Comparison of ENCODE assay signal across 25 cellular contexts in genomic region chr7:50749908-50750307, GRCh38. TPM values are rescaled to one million over a fixed set of nuclear protein-coding genes. Genes with fewer than 3 reads are reported as not detected.
DNase-seq lines count a peak whose midpoint lies in the region; ATAC-seq and TF ChIP-seq lines count a peak whose summit lies in the region.
"Had no signal": no experiment of that assay in that cellular context is flagged by ENCODE, and none has a peak within 500 bp of the region (broad histone marks: within the 10 kb centered on the region; RNA-seq: fewer than 3 reads in every experiment).

No MANE protein-coding gene starts in this region.

- H3K27me3 ChIP-seq in BLaER1 (no peaks in the 10 kb centered on the region), GM23338 (ENCODE audit: insufficient read depth) (no peaks in the 10 kb centered on the region)
- no peaks in the 10 kb centered on the region for H3K27me3 ChIP-seq in CD8-positive, alpha-beta memory T cell (ENCODE audit: insufficient read depth, low read length, poor library complexity, severe bottlenecking)

- no peak overlapping the region for H3K4me3 ChIP-seq in BLaER1
- no peak overlapping the region for H3K4me3 ChIP-seq in GM23338
- no peak overlapping the region for H3K4me3 ChIP-seq in CD8-positive, alpha-beta memory T cell (ENCODE audit: low read length)
- H3K4me3 ChIP-seq: A549, GM12878 had no signal

- H3K9me2 ChIP-seq in GM23338 (ENCODE audit: insufficient read depth), result peaks cover 7% of the 10 kb centered on the region; the same call in 1 of the 2 replicates

- intact Hi-C loops in activated T-helper 2 cell treated with anti-CD3 and anti-CD28 coated beads, Interferon-gamma antibody, Interleukin-2, Interleukin-4, amounts not matched to agents 10 μg/mL and 5 μg/mL and 100 μg/mL, durations not matched to agents 14 hours and 24 hours and 36 hours (cut with micrococcal nuclease), result no loop called here

- no peaks in the 10 kb centered on the region for H3F3A ChIP-seq in GM23338 (replicated peaks; ENCODE audit: low read depth)

- no peak for DNase-seq in GM23338 (ENCODE audit: low spot score)
- DNase-seq in amniotic epithelial cell (ENCODE audit: low read depth), result peak; percentile 31
- peak in 1 of 2 experiments; percentile 56 for DNase-seq in mesothelial cell of epicardium (ENCODE audit: low spot score in 2 of 2, unreplicated experiment in 2 of 2)
- no peak for DNase-seq in NCI-H187 treated with DMSO at 0.1 percent for 48 hours (lab: John Stamatoyannopoulos, UW)
- DNase-seq in effector CD8-positive, alpha-beta T cell (lab: John Stamatoyannopoulos, UW), result no peak
- DNase-seq in activated T-helper 2 cell treated with anti-CD3 and anti-CD28 coated beads, Interferon-gamma antibody, Interleukin-2, Interleukin-4, amounts not matched to agents 10 μg/mL and 5 μg/mL and 100 μg/mL, durations not matched to agents 14 hours and 24 hours and 36 hours (ENCODE audit: low spot score), result no peak
- no peak for DNase-seq in CD8-positive, alpha-beta memory T cell
- DNase-seq: AML-193; CD4-positive, alpha-beta T cell; CD8-positive, alpha-beta T cell; COR-L47; DMS 273 treated with DMSO at 0.1 percent for 48 hours; DMS153; DMS53; DMS79; DND-41; EL; GDM1 had no signal

- H3K4me1 Mint-ChIP-seq in GM23338 (peaks cover 65% of the 10 kb centered on the region), mesothelial cell of epicardium (peaks cover 41% of the 10 kb centered on the region)
- no peaks in the 10 kb centered on the region for H3K4me1 Mint-ChIP-seq in activated T-helper 2 cell treated with anti-CD3 and anti-CD28 coated beads, Interferon-gamma antibody, Interleukin-2, Interleukin-4, amounts not matched to agents 10 μg/mL and 5 μg/mL and 100 μg/mL, durations not matched to agents 14 hours and 24 hours and 36 hours (ENCODE audit: low read depth)
- H3K4me1 Mint-ChIP-seq in CD8-positive, alpha-beta memory T cell, result peaks cover 0 to 2% (median 0%) of the 10 kb centered on the region in 3 donors
- H3K4me1 Mint-ChIP-seq: B cell had no signal

- H3K27ac ChIP-seq in BLaER1, result peak overlapping the region; percentile 54
- peak overlapping the region; percentile 19; the same call in 1 of the 2 replicates for H3K27ac ChIP-seq in GM23338 (ENCODE audit: low read depth)
- H3K27ac ChIP-seq in CD8-positive, alpha-beta memory T cell (ENCODE audit: low read depth, low read length), result no peak overlapping the region
- H3K27ac ChIP-seq: 22Rv1, A549, C4-2B had no signal

- H3K4me1 ChIP-seq in BLaER1 (peaks cover 99% of the 10 kb centered on the region), GM23338 (ENCODE audit: insufficient read depth) (peaks cover 30% of the 10 kb centered on the region)
- H3K4me1 ChIP-seq in CD8-positive, alpha-beta memory T cell (ENCODE audit: insufficient read depth, low read length), result no peaks in the 10 kb centered on the region
- H3K4me1 ChIP-seq: A549 had no signal

- H2AFZ ChIP-seq in GM23338, result no peak overlapping the region

- H3K4me3 Mint-ChIP-seq in GM23338 (no peak overlapping the region), mesothelial cell of epicardium (no peak overlapping the region)
- no peak overlapping the region for H3K4me3 Mint-ChIP-seq in activated T-helper 2 cell treated with anti-CD3 and anti-CD28 coated beads, Interferon-gamma antibody, Interleukin-2, Interleukin-4, amounts not matched to agents 10 μg/mL and 5 μg/mL and 100 μg/mL, durations not matched to agents 14 hours and 24 hours and 36 hours (ENCODE audit: low read depth)
- H3K4me3 Mint-ChIP-seq in CD8-positive, alpha-beta memory T cell, result no peak overlapping the region
- H3K4me3 Mint-ChIP-seq: B cell; CD4-positive, alpha-beta T cell; CD8-positive, alpha-beta T cell had no signal

- H3K36me3 Mint-ChIP-seq in GM23338 (ENCODE audit: low read depth), result peaks cover 60% of the 10 kb centered on the region
- H3K36me3 Mint-ChIP-seq in mesothelial cell of epicardium, result peaks cover 3% of the 10 kb centered on the region
- H3K36me3 Mint-ChIP-seq in activated T-helper 2 cell treated with anti-CD3 and anti-CD28 coated beads, Interferon-gamma antibody, Interleukin-2, Interleukin-4, amounts not matched to agents 10 μg/mL and 5 μg/mL and 100 μg/mL, durations not matched to agents 14 hours and 24 hours and 36 hours (ENCODE audit: low read depth), result no peaks in the 10 kb centered on the region
- H3K36me3 Mint-ChIP-seq in CD8-positive, alpha-beta memory T cell, result peaks cover 0 to 2% (median 0%) of the 10 kb centered on the region in 3 donors
- H3K36me3 Mint-ChIP-seq: CD8-positive, alpha-beta T cell had no signal

- no peak overlapping the region; the same call in 1 of the 2 replicates for H3K9ac ChIP-seq in BLaER1

- TF ChIP-seq CTCF in GM23338 (conservative IDR thresholded peaks at IDR 0.05; ENCODE audit: low read depth in 2 of 2) (no peak), mesothelial cell of epicardium (IDR thresholded peaks at IDR 0.05; ENCODE audit: unreplicated experiment) (no peak)

- POLR2A ChIA-PET in CD8-positive, alpha-beta memory T cell (lab: Charles Lee), result no interaction called here

- H3K27me3 Mint-ChIP-seq in GM23338 (ENCODE audit: insufficient read depth, low read depth, poor library complexity) (peaks cover 11% of the 10 kb centered on the region), mesothelial cell of epicardium (ENCODE audit: low read depth) (no peaks in the 10 kb centered on the region)
- H3K27me3 Mint-ChIP-seq in activated T-helper 2 cell treated with anti-CD3 and anti-CD28 coated beads, Interferon-gamma antibody, Interleukin-2, Interleukin-4, amounts not matched to agents 10 μg/mL and 5 μg/mL and 100 μg/mL, durations not matched to agents 14 hours and 24 hours and 36 hours (ENCODE audit: low read depth), result no peaks in the 10 kb centered on the region
- H3K27me3 Mint-ChIP-seq in CD8-positive, alpha-beta memory T cell, result peaks cover 0 to 4% of the 10 kb centered on the region in 2 donors
- H3K27me3 Mint-ChIP-seq: CD4-positive, alpha-beta T cell had no signal

- no peaks in the 10 kb centered on the region for H3K9me3 Mint-ChIP-seq in GM23338
- no peaks in the 10 kb centered on the region for H3K9me3 Mint-ChIP-seq in mesothelial cell of epicardium
- no peaks in the 10 kb centered on the region for H3K9me3 Mint-ChIP-seq in activated T-helper 2 cell treated with anti-CD3 and anti-CD28 coated beads, Interferon-gamma antibody, Interleukin-2, Interleukin-4, amounts not matched to agents 10 μg/mL and 5 μg/mL and 100 μg/mL, durations not matched to agents 14 hours and 24 hours and 36 hours
- no peaks in the 10 kb centered on the region for H3K9me3 Mint-ChIP-seq in CD8-positive, alpha-beta memory T cell
- H3K9me3 Mint-ChIP-seq: CD4-positive, alpha-beta T cell; CD8-positive, alpha-beta T cell had no signal

- H3K4me2 ChIP-seq in BLaER1 (peak overlapping the region; percentile 87), GM23338 (no peak overlapping the region)
- H3K4me2 ChIP-seq: A549 had no signal

- CTCF ChIA-PET in CD8-positive, alpha-beta memory T cell (lab: Charles Lee), result no interaction called here

- H3K36me3 ChIP-seq in BLaER1 (peaks cover 17% of the 10 kb centered on the region), GM23338 (ENCODE audit: insufficient read depth) (no peaks in the 10 kb centered on the region; the same call in 1 of the 2 replicates)
- H3K36me3 ChIP-seq in CD8-positive, alpha-beta memory T cell (ENCODE audit: insufficient read depth, low read length), result no peaks in the 10 kb centered on the region

- ATAC-seq in GM23338, result no peak
- ATAC-seq: A549; CD8-positive, alpha-beta T cell; GM12878 had no signal

- H3K79me2 ChIP-seq in GM23338 (replicated peaks; ENCODE audit: insufficient read depth), result peaks cover 100% of the 10 kb centered on the region

- H4K20me1 ChIP-seq in BLaER1 (peaks cover 25% of the 10 kb centered on the region), GM23338 (replicated peaks; ENCODE audit: insufficient read depth) (peaks cover 51% of the 10 kb centered on the region)

- no peaks in the 10 kb centered on the region; the same call in 1 of the 2 replicates for H3K9me3 ChIP-seq in BLaER1
- H3K9me3 ChIP-seq in CD8-positive, alpha-beta memory T cell (ENCODE audit: low read length), result no peaks in the 10 kb centered on the region
- H3K9me3 ChIP-seq: A549 had no signal

- no peak overlapping the region for H3K27ac Mint-ChIP-seq in GM23338
- H3K27ac Mint-ChIP-seq in mesothelial cell of epicardium, result peak overlapping the region; percentile 93
- no peak overlapping the region for H3K27ac Mint-ChIP-seq in activated T-helper 2 cell treated with anti-CD3 and anti-CD28 coated beads, Interferon-gamma antibody, Interleukin-2, Interleukin-4, amounts not matched to agents 10 μg/mL and 5 μg/mL and 100 μg/mL, durations not matched to agents 14 hours and 24 hours and 36 hours
- H3K27ac Mint-ChIP-seq in CD8-positive, alpha-beta memory T cell, result no peak overlapping the region
- H3K27ac Mint-ChIP-seq: B cell; CD4-positive, alpha-beta T cell; CD8-positive, alpha-beta T cell had no signal

TF ChIP-seq in GM23338, 12 proteins besides CTCF, POLR2A, EP300 and RAD21 (continues in another document):
- TF ChIP-seq ZNF114 (CRISPR knock-in tag; IDR thresholded peaks at IDR 0.05) (no peak), NANOG (IDR thresholded peaks at IDR 0.05; ENCODE audit: borderline replicate concordance) (no peak), JUNB (IDR thresholded peaks at IDR 0.05; ENCODE audit: unreplicated experiment) (no peak), POLR2AphosphoS5 (IDR thresholded peaks at IDR 0.05; ENCODE audit: low read depth) (no peak), ZNF331 (CRISPR knock-in tag; IDR thresholded peaks at IDR 0.05; ENCODE audit: low read depth) (no peak), EZH2phosphoT487 (IDR thresholded peaks at IDR 0.05; ENCODE audit: unreplicated experiment) (no peak), CREB1 (CRISPR knock-in tag; IDR thresholded peaks at IDR 0.05; ENCODE audit: low read depth) (no peak), STAT1 (IDR thresholded peaks at IDR 0.05; ENCODE audit: unreplicated experiment) (no peak)

RNA-seq across cellular contexts. Expression of gene GRB10, which starts 32.8 kb away (rescaled TPM):
- total RNA-seq in GM23338 (2014; rRNA removed; shearing (Covaris generic)), result 145 and 154 TPM in 2 replicates
- 35.0 and 35.2 TPM in 2 replicates for polyA plus RNA-seq in GM23338 (2016; fragmentation: Nextera tagmentation; extraction: Ambion mirVana)
- 52.4 to 59.2 TPM (median 56.1 TPM) in 3 replicates for total RNA-seq in mesothelial cell of epicardium
- 2.3 and 2.4 TPM in 2 replicates for total RNA-seq in activated T-helper 2 cell treated with anti-CD3 and anti-CD28 coated beads, Interferon-gamma antibody, Interleukin-2, Interleukin-4, amounts not matched to agents 10 μg/mL and 5 μg/mL and 100 μg/mL, durations not matched to agents 14 hours and 24 hours and 36 hours
- total RNA-seq in CD8-positive, alpha-beta memory T cell, result under 1 TPM; 0.20 TPM
- 0.49 TPM for polyA plus RNA-seq in CD8-positive, alpha-beta memory T cell
- total RNA-seq: B cell, G401 had no signal

Comparison
In these comparisons a context has a peak if more than half of its experiments do, and no peak if none do; other contexts are left out.
1. RNA of gene GRB10, which starts 32.8 kb away (total RNA-seq): 145 to 154 TPM in GM23338 and 52.4 to 59.2 TPM in mesothelial cell of epicardium; 2.3 to 2.4 TPM in activated T-helper 2 cell treated with anti-CD3 and anti-CD28 coated beads, Interferon-gamma antibody, Interleukin-2, Interleukin-4, amounts not matched to agents 10 μg/mL and 5 μg/mL and 100 μg/mL, durations not matched to agents 14 hours and 24 hours and 36 hours and 0.20 TPM in CD8-positive, alpha-beta memory T cell; every median in the first group is over 10 times any median in the second.